In the genomic region with DNA sequence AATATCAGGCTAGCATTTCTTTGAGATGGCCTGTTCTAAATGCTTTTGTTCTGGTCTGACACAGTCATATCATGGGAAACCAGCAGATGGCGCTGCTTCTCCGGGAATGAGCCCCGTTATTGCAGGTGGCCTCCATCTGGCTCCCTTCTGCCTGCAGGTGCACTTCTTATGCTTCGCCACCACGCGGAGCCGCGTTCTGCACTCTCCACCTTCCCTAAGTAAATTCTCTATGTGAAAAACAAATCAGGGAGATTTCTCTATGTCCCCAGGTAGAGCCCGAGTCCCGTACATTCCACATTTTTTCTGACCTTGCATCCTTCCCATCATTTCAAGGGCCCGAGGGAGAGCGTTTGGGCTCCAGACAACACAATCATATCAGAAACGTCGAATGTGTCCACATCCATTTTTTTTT, we compare ENCODE assay signal across 1 cellular context.
TF ChIP-seq lines count a peak whose summit lies in the region.

No MANE protein-coding gene starts in this region.

TF ChIP-seq in HepG2, 621 proteins besides CTCF, POLR2A, EP300 and RAD21 (continued from another document and continues in another):
- TF ChIP-seq, protein P1, sequence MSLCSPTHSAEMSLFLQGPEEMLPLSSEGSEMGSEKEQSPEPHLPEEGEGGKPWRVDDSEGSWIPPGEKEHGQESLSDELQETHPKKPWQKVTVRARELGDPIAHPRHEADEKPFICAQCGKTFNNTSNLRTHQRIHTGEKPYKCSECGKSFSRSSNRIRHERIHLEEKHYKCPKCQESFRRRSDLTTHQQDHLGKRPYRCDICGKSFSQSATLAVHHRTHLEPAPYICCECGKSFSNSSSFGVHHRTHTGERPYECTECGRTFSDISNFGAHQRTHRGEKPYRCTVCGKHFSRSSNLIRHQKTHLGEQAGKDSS (CRISPR knock-in tag; IDR thresholded peaks at IDR 0.05; ENCODE audit: borderline replicate concordance, low read depth), result peak; percentile 35; the same call in 1 of the 2 replicates
- TF ChIP-seq HNF1A (IDR thresholded peaks at IDR 0.05; ENCODE audit: low read depth) (no peak), HNF1A (CRISPR knock-in tag; IDR thresholded peaks at IDR 0.05; ENCODE audit: borderline replicate concordance) (no peak), MED1 (CRISPR knock-in tag; IDR thresholded peaks at IDR 0.05) (0 out of 2 replicates have a peak, but pooled peaks have one; percentile 25), NKX3-1 (CRISPR knock-in tag; IDR thresholded peaks at IDR 0.05) (no peak), ZNF264 (CRISPR knock-in tag; IDR thresholded peaks at IDR 0.05) (0 out of 2 replicates have a peak, but pooled peaks have one; percentile 3), ONECUT2 (CRISPR knock-in tag; IDR thresholded peaks at IDR 0.05) (no peak), FOSL2 (CRISPR knock-in tag; IDR thresholded peaks at IDR 0.05) (peak; percentile 59), ZNF720 (CRISPR knock-in tag; IDR thresholded peaks at IDR 0.05) (no peak), NR2F2 (IDR thresholded peaks at IDR 0.05; ENCODE audit: borderline replicate concordance, low read depth) (no peak), ZNF136 (CRISPR knock-in tag; IDR thresholded peaks at IDR 0.05; ENCODE audit: low read depth) (0 out of 2 replicates have a peak, but pooled peaks have one; percentile 35), ERF (CRISPR knock-in tag; IDR thresholded peaks at IDR 0.05) (0 out of 2 replicates have a peak, but pooled peaks have one; percentile 42), SMC3 (IDR thresholded peaks at IDR 0.05; ENCODE audit: low read length) (peak; percentile 99), RXRB (CRISPR knock-in tag; IDR thresholded peaks at IDR 0.05; ENCODE audit: borderline replicate concordance) (peak; percentile 59; the same call in 1 of the 2 replicates), MXI1 (IDR thresholded peaks at IDR 0.05; ENCODE audit: borderline replicate concordance, low read depth, low read length) (0 out of 3 replicates have a peak, but pooled peaks have one; percentile 43), TEAD3 (CRISPR knock-in tag; optimal IDR thresholded peaks at IDR 0.05; ENCODE audit: borderline replicate concordance) (peak; percentile 85), MYC (CRISPR knock-in tag; IDR thresholded peaks at IDR 0.05; ENCODE audit: borderline replicate concordance) (peak; percentile 59; the same call in 1 of the 2 replicates), KDM1A (CRISPR knock-in tag; IDR thresholded peaks at IDR 0.05) (no peak), SRSF4 (IDR thresholded peaks at IDR 0.05; ENCODE audit: low read depth, low read length, poor library complexity, severe bottlenecking) (no peak), EHMT2 (IDR thresholded peaks at IDR 0.05; ENCODE audit: borderline replicate concordance, low read depth, low read length) (no peak), ZNF598 (CRISPR knock-in tag; IDR thresholded peaks at IDR 0.05; ENCODE audit: borderline replicate concordance) (0 out of 2 replicates have a peak, but pooled peaks have one; percentile 40), SAP130 (CRISPR knock-in tag; IDR thresholded peaks at IDR 0.05; ENCODE audit: low read depth) (peak; percentile 40; the same call in 1 of the 2 replicates), YEATS2 (CRISPR knock-in tag; IDR thresholded peaks at IDR 0.05; ENCODE audit: borderline replicate concordance) (peak; percentile 61; the same call in 1 of the 2 replicates), GATAD1 (CRISPR knock-in tag; IDR thresholded peaks at IDR 0.05) (0 out of 2 replicates have a peak, but pooled peaks have one; percentile 30), ATAD3A (CRISPR knock-in tag; IDR thresholded peaks at IDR 0.05) (no peak), KAT8 (CRISPR knock-in tag; IDR thresholded peaks at IDR 0.05) (peak; percentile 35; the same call in 1 of the 2 replicates), ZNF615 (CRISPR knock-in tag; IDR thresholded peaks at IDR 0.05; ENCODE audit: borderline replicate concordance) (no peak), GTF2F1 (IDR thresholded peaks at IDR 0.05; ENCODE audit: low read length) (no peak), ARID4A (CRISPR knock-in tag; IDR thresholded peaks at IDR 0.05; ENCODE audit: borderline replicate concordance) (peak; percentile 34; the same call in 1 of the 2 replicates), ZNF792 (CRISPR knock-in tag; IDR thresholded peaks at IDR 0.05) (peak; percentile 44; the same call in 1 of the 2 replicates), MAFF (IDR thresholded peaks at IDR 0.05; ENCODE audit: low read depth, low read length) (0 out of 2 replicates have a peak, but pooled peaks have one; percentile 5), RFX5 (IDR thresholded peaks at IDR 0.05; ENCODE audit: low read depth, low read length) (no peak), PAWR (CRISPR knock-in tag; IDR thresholded peaks at IDR 0.05; ENCODE audit: borderline replicate concordance) (no peak), ZNF430 (CRISPR knock-in tag; IDR thresholded peaks at IDR 0.05) (no peak), XRCC5 (optimal IDR thresholded peaks at IDR 0.05; ENCODE audit: low read length) (peak; percentile 79), ZSCAN5A (CRISPR knock-in tag; IDR thresholded peaks at IDR 0.05; ENCODE audit: borderline replicate concordance) (no peak; the same call in 1 of the 2 replicates), HDAC1 (CRISPR knock-in tag; IDR thresholded peaks at IDR 0.05) (no peak), ZNF331 (CRISPR knock-in tag; IDR thresholded peaks at IDR 0.05) (peak; percentile 23; the same call in 1 of the 2 replicates), ETV5 (CRISPR knock-in tag; IDR thresholded peaks at IDR 0.05; ENCODE audit: borderline replicate concordance) (no peak)
- TF ChIP-seq, protein P2, sequence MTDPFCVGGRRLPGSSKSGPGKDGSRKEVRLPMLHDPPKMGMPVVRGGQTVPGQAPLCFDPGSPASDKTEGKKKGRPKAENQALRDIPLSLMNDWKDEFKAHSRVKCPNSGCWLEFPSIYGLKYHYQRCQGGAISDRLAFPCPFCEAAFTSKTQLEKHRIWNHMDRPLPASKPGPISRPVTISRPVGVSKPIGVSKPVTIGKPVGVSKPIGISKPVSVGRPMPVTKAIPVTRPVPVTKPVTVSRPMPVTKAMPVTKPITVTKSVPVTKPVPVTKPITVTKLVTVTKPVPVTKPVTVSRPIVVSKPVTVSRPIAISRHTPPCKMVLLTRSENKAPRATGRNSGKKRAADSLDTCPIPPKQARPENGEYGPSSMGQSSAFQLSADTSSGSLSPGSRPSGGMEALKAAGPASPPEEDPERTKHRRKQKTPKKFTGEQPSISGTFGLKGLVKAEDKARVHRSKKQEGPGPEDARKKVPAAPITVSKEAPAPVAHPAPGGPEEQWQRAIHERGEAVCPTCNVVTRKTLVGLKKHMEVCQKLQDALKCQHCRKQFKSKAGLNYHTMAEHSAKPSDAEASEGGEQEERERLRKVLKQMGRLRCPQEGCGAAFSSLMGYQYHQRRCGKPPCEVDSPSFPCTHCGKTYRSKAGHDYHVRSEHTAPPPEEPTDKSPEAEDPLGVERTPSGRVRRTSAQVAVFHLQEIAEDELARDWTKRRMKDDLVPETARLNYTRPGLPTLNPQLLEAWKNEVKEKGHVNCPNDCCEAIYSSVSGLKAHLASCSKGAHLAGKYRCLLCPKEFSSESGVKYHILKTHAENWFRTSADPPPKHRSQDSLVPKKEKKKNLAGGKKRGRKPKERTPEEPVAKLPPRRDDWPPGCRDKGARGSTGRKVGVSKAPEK (CRISPR knock-in tag; IDR thresholded peaks at IDR 0.05; ENCODE audit: borderline replicate concordance), result peak; percentile 69; the same call in 1 of the 2 replicates
- TF ChIP-seq, protein P3, sequence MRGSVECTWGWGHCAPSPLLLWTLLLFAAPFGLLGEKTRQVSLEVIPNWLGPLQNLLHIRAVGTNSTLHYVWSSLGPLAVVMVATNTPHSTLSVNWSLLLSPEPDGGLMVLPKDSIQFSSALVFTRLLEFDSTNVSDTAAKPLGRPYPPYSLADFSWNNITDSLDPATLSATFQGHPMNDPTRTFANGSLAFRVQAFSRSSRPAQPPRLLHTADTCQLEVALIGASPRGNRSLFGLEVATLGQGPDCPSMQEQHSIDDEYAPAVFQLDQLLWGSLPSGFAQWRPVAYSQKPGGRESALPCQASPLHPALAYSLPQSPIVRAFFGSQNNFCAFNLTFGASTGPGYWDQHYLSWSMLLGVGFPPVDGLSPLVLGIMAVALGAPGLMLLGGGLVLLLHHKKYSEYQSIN (CRISPR knock-in tag; IDR thresholded peaks at IDR 0.05; ENCODE audit: borderline replicate concordance), result no peak
- TF ChIP-seq, protein P4, sequence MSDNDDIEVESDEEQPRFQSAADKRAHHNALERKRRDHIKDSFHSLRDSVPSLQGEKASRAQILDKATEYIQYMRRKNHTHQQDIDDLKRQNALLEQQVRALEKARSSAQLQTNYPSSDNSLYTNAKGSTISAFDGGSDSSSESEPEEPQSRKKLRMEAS (IDR thresholded peaks at IDR 0.05), result peak; percentile 53
- TF ChIP-seq, protein P5, sequence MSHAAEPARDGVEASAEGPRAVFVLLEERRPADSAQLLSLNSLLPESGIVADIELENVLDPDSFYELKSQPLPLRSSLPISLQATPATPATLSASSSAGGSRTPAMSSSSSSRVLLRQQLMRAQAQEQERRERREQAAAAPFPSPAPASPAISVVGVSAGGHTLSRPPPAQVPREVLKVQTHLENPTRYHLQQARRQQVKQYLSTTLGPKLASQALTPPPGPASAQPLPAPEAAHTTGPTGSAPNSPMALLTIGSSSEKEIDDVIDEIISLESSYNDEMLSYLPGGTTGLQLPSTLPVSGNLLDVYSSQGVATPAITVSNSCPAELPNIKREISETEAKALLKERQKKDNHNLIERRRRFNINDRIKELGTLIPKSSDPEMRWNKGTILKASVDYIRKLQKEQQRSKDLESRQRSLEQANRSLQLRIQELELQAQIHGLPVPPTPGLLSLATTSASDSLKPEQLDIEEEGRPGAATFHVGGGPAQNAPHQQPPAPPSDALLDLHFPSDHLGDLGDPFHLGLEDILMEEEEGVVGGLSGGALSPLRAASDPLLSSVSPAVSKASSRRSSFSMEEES (CRISPR knock-in tag; IDR thresholded peaks at IDR 0.05), result 0 out of 2 replicates have a peak, but pooled peaks have one; percentile 20
- TF ChIP-seq, protein P6, sequence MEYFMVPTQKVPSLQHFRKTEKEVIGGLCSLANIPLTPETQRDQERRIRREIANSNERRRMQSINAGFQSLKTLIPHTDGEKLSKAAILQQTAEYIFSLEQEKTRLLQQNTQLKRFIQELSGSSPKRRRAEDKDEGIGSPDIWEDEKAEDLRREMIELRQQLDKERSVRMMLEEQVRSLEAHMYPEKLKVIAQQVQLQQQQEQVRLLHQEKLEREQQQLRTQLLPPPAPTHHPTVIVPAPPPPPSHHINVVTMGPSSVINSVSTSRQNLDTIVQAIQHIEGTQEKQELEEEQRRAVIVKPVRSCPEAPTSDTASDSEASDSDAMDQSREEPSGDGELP (IDR thresholded peaks at IDR 0.05; ENCODE audit: borderline replicate concordance, low read depth), result peak; percentile 29; the same call in 1 of the 2 replicates
